ENCODE assay signal across 17 cellular contexts in the genomic region with DNA sequence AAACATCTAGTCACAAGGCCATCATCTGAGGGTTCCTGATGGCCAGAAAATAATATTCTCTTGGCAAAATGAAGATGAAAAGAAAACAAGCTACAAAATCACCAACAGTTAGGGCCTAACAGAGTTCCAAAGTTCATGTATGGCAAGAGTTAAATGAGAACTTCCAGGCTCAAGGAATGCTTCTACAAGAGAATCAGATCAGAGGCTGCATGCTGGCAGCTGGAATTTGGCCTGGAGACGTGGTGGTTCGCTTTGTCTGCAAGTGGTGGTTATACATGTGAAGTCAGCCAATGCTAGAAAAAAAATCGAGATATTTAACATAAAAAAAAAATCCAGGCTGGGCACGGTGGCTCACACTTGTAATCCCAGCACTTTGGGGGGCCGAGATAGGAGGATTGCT. TPM values are rescaled to one million over a fixed set of nuclear protein-coding genes. Genes with fewer than 3 reads are reported as not detected.
DNase-seq lines count a peak whose midpoint lies in the region; ATAC-seq and TF ChIP-seq lines count a peak whose summit lies in the region.
"Had no signal": no experiment of that assay in that cellular context is flagged by ENCODE, and none has a peak within 500 bp of the region (broad histone marks: within the 10 kb centered on the region; RNA-seq: fewer than 3 reads in every experiment).

No MANE protein-coding gene starts in this region.

- TF ChIP-seq CTCF in hepatocyte (IDR thresholded peaks at IDR 0.05; ENCODE audit: poor library complexity) = no peak
- no peak for TF ChIP-seq CTCF in tibial artery (IDR thresholded peaks at IDR 0.05)
- no peak for TF ChIP-seq CTCF in ascending aorta (IDR thresholded peaks at IDR 0.05)

- no peaks in the 10 kb centered on the region for H3K27me3 ChIP-seq in hepatocyte
- no peaks in the 10 kb centered on the region for H3K27me3 ChIP-seq in tibial artery
- no peaks in the 10 kb centered on the region for H3K27me3 ChIP-seq in ascending aorta

- H3K9me3 ChIP-seq in T-helper 17 cell (ENCODE audit: control insufficient read depth, low read length, poor library complexity, severe bottlenecking) (no peaks in the 10 kb centered on the region), hepatocyte (ENCODE audit: low read depth) (no peaks in the 10 kb centered on the region), tibial artery (no peaks in the 10 kb centered on the region), ascending aorta (no peaks in the 10 kb centered on the region)

- H3K9me2 ChIP-seq in hepatocyte (replicated peaks; ENCODE audit: insufficient read depth) = no peaks in the 10 kb centered on the region

- no peaks in the 10 kb centered on the region for H3K9me3 Mint-ChIP-seq in activated T-cell treated with anti-CD3 and anti-CD28 coated beads, Interleukin-2, amount 50 U/mL, for 4 hours
- H3K9me3 Mint-ChIP-seq: central memory CD8-positive, alpha-beta T cell had no signal

- H2AFZ ChIP-seq in hepatocyte = no peak overlapping the region

- H3K4me1 ChIP-seq in hepatocyte (ENCODE audit: insufficient read depth) (peaks cover 39% of the 10 kb centered on the region), tibial artery (peaks cover 3 to 88% (median 50%) of the 10 kb centered on the region in 4 donors), ascending aorta (peaks cover 0 to 34% of the 10 kb centered on the region in 2 donors)

- peaks cover 66% of the 10 kb centered on the region for H3K36me3 Mint-ChIP-seq in activated T-cell treated with anti-CD3 and anti-CD28 coated beads, Interleukin-2, amount 50 U/mL, for 4 hours (ENCODE audit: insufficient read depth)
- peaks cover 3% of the 10 kb centered on the region for H3K36me3 Mint-ChIP-seq in T-helper 17 cell (ENCODE audit: low read depth)

- peaks cover 56% of the 10 kb centered on the region for H4K20me1 ChIP-seq in hepatocyte (ENCODE audit: insufficient read depth, poor library complexity, severe bottlenecking)

- H3K27ac ChIP-seq in hepatocyte (peak overlapping the region; percentile 35), tibial artery (peak overlapping the region; percentile 69 to 99), ascending aorta (peak overlapping the region in 1 of 2 donors; percentile 15)

- H3K4me3 ChIP-seq in hepatocyte (no peak overlapping the region), tibial artery (no peak overlapping the region), ascending aorta (no peak overlapping the region)

- H3K27me3 Mint-ChIP-seq in activated T-cell treated with anti-CD3 and anti-CD28 coated beads, Interleukin-2, amount 50 U/mL, for 4 hours (ENCODE audit: low read depth) = no peaks in the 10 kb centered on the region
- H3K27me3 Mint-ChIP-seq in T-helper 17 cell = no peaks in the 10 kb centered on the region
- H3K27me3 Mint-ChIP-seq: central memory CD8-positive, alpha-beta T cell had no signal

- peaks cover 100% of the 10 kb centered on the region for H3K79me2 ChIP-seq in hepatocyte

- WGBS in hepatocyte (ENCODE audit: low lambda C conversion rate, missing lambda C conversion rate) = 60% methylated on average over 5 of the region's 5 CpGs

- H3K36me3 ChIP-seq in hepatocyte (replicated peaks; ENCODE audit: insufficient read depth, low read depth) = no peaks in the 10 kb centered on the region
- no peaks in the 10 kb centered on the region for H3K36me3 ChIP-seq in tibial artery
- H3K36me3 ChIP-seq in ascending aorta = no peaks in the 10 kb centered on the region

- H3K4me1 Mint-ChIP-seq in activated T-cell treated with anti-CD3 and anti-CD28 coated beads, Interleukin-2, amount 50 U/mL, for 4 hours (ENCODE audit: low read depth) = peaks cover 63% of the 10 kb centered on the region
- H3K4me1 Mint-ChIP-seq in T-helper 17 cell = peaks cover 46% of the 10 kb centered on the region

- peak overlapping the region; percentile 18 for H3K4me2 ChIP-seq in hepatocyte

- H3K4me3 Mint-ChIP-seq in activated T-cell treated with anti-CD3 and anti-CD28 coated beads, Interleukin-2, amount 50 U/mL, for 4 hours = peak overlapping the region; percentile 98
- H3K4me3 Mint-ChIP-seq in T-helper 17 cell = no peak overlapping the region

- no peak for DNase-seq in activated T-cell treated with anti-CD3 and anti-CD28 coated beads, Interleukin-2, amount 50 U/mL, for 4 hours
- DNase-seq in activated T-cell treated with anti-CD3 and anti-CD28 coated beads, Interleukin-2, amount 50 U/mL, for 48 hours = no peak
- DNase-seq in T-helper 17 cell = no peak
- DNase-seq in hepatocyte (ENCODE audit: low spot score) = no peak
- DNase-seq in tibial artery = no peak
- DNase-seq in NCI-H345 treated with DMSO at 0.1 percent for 48 hours (lab: John Stamatoyannopoulos, UW; ENCODE audit: unreplicated experiment) = no peak
- no peak for DNase-seq in middle frontal gyrus (ENCODE audit: extremely low spot score, low spot score)
- DNase-seq in ascending aorta (ENCODE audit: low spot score in 2 of 2) = no peak
- DNase-seq: kidney; NCI-H1436 treated with DMSO at 0.1 percent for 48 hours; RPMI8226; stimulated activated CD4-positive, alpha-beta T cell treated with anti-CD3 and anti-CD28 coated beads, Interleukin-12 subunit alpha, Interleukin-12 subunit beta, amount 100 ng/mL, for 4 hours had no signal

- H3K27ac Mint-ChIP-seq in T-helper 17 cell = peak overlapping the region; percentile 93

- intact Hi-C loops in tibial artery (cut with DNase I; ENCODE audit: low total_unique reads) (no loop called here), ascending aorta (cut with DNase I) (no loop called here)

- no peak for ATAC-seq in activated T-cell treated with anti-CD3 and anti-CD28 coated beads, Interleukin-2, amount 50 U/mL, for 4 hours
- no peak for ATAC-seq in T-helper 17 cell

RNA-seq across cellular contexts. Expression of gene SIAH2, which starts 5.6 kb away (rescaled TPM):
- total RNA-seq in activated T-cell treated with anti-CD3 and anti-CD28 coated beads, Interleukin-2, amount 50 U/mL, for 4 hours = 100 to 1,000 TPM; 136 to 146 (median 141) TPM
- total RNA-seq in T-helper 17 cell (10 to 100 TPM; 44.2 to 70.9 TPM), hepatocyte (43.6 and 46.4 TPM in 2 replicates), ascending aorta (50.9 TPM)
- polyA plus RNA-seq in hepatocyte = 54.3 and 57.9 TPM in 2 replicates

RNA-seq across cellular contexts. Expression of gene ERICH6, which starts 53.6 kb away (rescaled TPM):
- not detected for total RNA-seq in activated T-cell treated with anti-CD3 and anti-CD28 coated beads, Interleukin-2, amount 50 U/mL, for 4 hours
- total RNA-seq in T-helper 17 cell (1 to 10 TPM in 1 of 2 donors, under 1 TPM in 1; 0.92 to 1.6 TPM), hepatocyte (not detected in 2 replicates), ascending aorta (not detected)
- 0.61 TPM in 1 of 2 replicates, not detected in the other for polyA plus RNA-seq in hepatocyte
- total RNA-seq: HT1080, renal cortical epithelial cell had no signal
- polyA plus RNA-seq: adipose tissue, urinary bladder had no signal
